Comparison of ENCODE assay signal across 8 cellular contexts in genomic region chr3:184298759-184299487, GRCh38.
DNase-seq lines count a peak whose midpoint lies in the region; ATAC-seq and TF ChIP-seq lines count a peak whose summit lies in the region.

Gene PSMD2 (plus strand): TSS chr3:184299241. CDS start chr3:184299267, 26 bp downstream.

- H3K36me3 Mint-ChIP-seq in activated naive CD4-positive, alpha-beta T cell treated with anti-CD3 and anti-CD28 coated beads, Interleukin-2, amount 50 U/mL, for 24 hours: peaks cover 8% of the 10 kb centered on the region

- H3K4me1 Mint-ChIP-seq in activated naive CD4-positive, alpha-beta T cell treated with anti-CD3 and anti-CD28 coated beads, Interleukin-2, amount 50 U/mL, for 24 hours: peaks cover 34% of the 10 kb centered on the region

- no peak for TF ChIP-seq CTCF in GM10266 (IDR thresholded peaks at IDR 0.05; ENCODE audit: control insufficient read depth, insufficient read depth, low read depth, missing control alignments)

- ATAC-seq in HG02623 (IDR thresholded peaks at IDR 0.05; ENCODE audit: unreplicated experiment): peak; percentile 92
- ATAC-seq in SK-N-SH treated with all-trans-retinoic acid at 6 μM for 48 hours: peak; percentile 97

- peak within 1 kb of the TSS; percentile 95 for H3K4me3 Mint-ChIP-seq in activated naive CD4-positive, alpha-beta T cell treated with anti-CD3 and anti-CD28 coated beads, Interleukin-2, amount 50 U/mL, for 24 hours

- peak within 1 kb of the TSS; percentile 96 for H3K27ac Mint-ChIP-seq in activated naive CD4-positive, alpha-beta T cell treated with anti-CD3 and anti-CD28 coated beads, Interleukin-2, amount 50 U/mL, for 24 hours

- H3K9me3 Mint-ChIP-seq in activated naive CD4-positive, alpha-beta T cell treated with anti-CD3 and anti-CD28 coated beads, Interleukin-2, amount 50 U/mL, for 24 hours: no peaks in the 10 kb centered on the region

- no peaks in the 10 kb centered on the region for H3K27me3 Mint-ChIP-seq in activated naive CD4-positive, alpha-beta T cell treated with anti-CD3 and anti-CD28 coated beads, Interleukin-2, amount 50 U/mL, for 24 hours

- DNase-seq in GM10266 (ENCODE audit: extremely low spot score) (peak; percentile 100), NCI-H1092 treated with DMSO at 0.1 percent for 48 hours (lab: John Stamatoyannopoulos, UW) (peak; percentile 93), globus pallidus (ENCODE audit: low spot score) (peak; percentile 95), nucleus accumbens (lab: John Stamatoyannopoulos, UW) (peak; percentile 64 to 99 (median 95)), superior temporal gyrus (ENCODE audit: extremely low spot score) (peak; percentile 93)

TF ChIP-seq in SK-N-SH treated with all-trans-retinoic acid at 6 μM for 48 hours, 23 proteins besides CTCF, POLR2A, EP300 and RAD21:
- TF ChIP-seq GLIS3 (CRISPR knock-in tag; IDR thresholded peaks at IDR 0.05): no peak
- TF ChIP-seq ZFP30 (CRISPR knock-in tag; IDR thresholded peaks at IDR 0.05): no peak
- TF ChIP-seq, protein P1, sequence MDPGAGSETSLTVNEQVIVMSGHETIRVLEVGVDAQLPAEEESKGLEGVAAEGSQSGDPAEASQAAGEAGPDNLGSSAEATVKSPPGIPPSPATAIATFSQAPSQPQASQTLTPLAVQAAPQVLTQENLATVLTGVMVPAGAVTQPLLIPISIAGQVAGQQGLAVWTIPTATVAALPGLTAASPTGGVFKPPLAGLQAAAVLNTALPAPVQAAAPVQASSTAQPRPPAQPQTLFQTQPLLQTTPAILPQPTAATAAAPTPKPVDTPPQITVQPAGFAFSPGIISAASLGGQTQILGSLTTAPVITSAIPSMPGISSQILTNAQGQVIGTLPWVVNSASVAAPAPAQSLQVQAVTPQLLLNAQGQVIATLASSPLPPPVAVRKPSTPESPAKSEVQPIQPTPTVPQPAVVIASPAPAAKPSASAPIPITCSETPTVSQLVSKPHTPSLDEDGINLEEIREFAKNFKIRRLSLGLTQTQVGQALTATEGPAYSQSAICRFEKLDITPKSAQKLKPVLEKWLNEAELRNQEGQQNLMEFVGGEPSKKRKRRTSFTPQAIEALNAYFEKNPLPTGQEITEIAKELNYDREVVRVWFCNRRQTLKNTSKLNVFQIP (CRISPR knock-in tag; IDR thresholded peaks at IDR 0.05; ENCODE audit: borderline replicate concordance, low read depth): no peak

Comparison
In these comparisons a context has a peak if more than half of its experiments do, and no peak if none do; other contexts are left out.
1. Peak in every context shown above with its lines: DNase-seq and ATAC-seq.